Comparison of ENCODE assay signal across 9 cellular contexts in the genomic region with DNA sequence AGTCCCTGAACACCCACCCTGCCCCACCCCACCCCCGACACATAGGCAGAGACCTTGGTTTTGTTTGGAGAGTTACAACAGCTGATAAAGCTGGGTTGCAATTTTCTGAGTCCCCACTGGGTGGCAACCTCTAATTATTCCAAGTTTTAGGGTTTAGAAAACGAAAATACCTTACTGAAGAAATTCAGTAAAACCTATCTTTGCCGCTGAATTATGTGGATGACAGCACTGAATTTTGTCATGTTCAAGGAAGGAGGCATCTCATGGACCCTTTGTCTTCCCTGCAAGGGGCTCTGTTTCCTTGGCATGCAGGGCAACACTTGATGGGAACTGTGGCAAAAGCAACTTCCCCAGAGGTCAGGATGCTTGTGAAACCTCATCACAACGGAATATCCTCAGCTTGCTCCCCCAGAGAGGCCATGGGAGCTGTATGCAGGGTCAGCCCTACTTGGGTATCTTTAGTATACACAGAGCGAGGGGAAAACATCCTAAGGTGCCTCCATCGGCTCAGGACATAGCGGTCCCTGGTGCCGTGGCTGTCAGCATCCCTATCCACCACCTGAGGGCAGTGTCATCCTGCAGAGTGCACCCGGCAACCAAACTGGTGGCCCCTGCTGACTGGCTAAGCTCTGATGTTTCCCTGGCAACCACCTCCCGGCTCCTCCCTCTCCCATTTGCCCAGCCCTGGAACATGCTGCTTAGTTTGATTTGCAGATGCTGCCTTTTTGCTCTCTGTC.
DNase-seq lines count a peak whose midpoint lies in the region; ATAC-seq and TF ChIP-seq lines count a peak whose summit lies in the region.
"Had no signal": no experiment of that assay in that cellular context is flagged by ENCODE, and none has a peak within 500 bp of the region (broad histone marks: within the 10 kb centered on the region; RNA-seq: fewer than 3 reads in every experiment).

No MANE protein-coding gene starts in this region.

- H3K27ac ChIP-seq in right atrium auricular region = no peak overlapping the region
- H3K27ac ChIP-seq: skin epidermis had no signal

- H3K9me3 ChIP-seq in right atrium auricular region = peaks cover 0 to 8% of the 10 kb centered on the region in 2 donors

- DNase-seq in ELR (ENCODE audit: low read depth) (peak; percentile 95), HCEC 1CT (peak; percentile 94), NCI-H1105 treated with DMSO at 0.1 percent for 48 hours (lab: John Stamatoyannopoulos, UW) (peak; percentile 85), T-helper 2 cell (peak; percentile 56 to 85 (median 75)), anterior cingulate cortex (lab: John Stamatoyannopoulos, UW) (peak in 56 of 58 donors; percentile 26 to 96 (median 85)), right atrium auricular region (ENCODE audit: low spot score) (peak; percentile 97), retinal pigment epithelial cell (ENCODE audit: low read depth) (peak; percentile 79)

- H3K27me3 ChIP-seq in right atrium auricular region = no peaks in the 10 kb centered on the region

- TF ChIP-seq CTCF in right atrium auricular region (IDR thresholded peaks at IDR 0.05) (peak; percentile 70 to 91), retinal pigment epithelial cell (conservative IDR thresholded peaks at IDR 0.05; ENCODE audit: low read depth, low read length) (peak; percentile 97)

- no peaks in the 10 kb centered on the region for H3K4me1 ChIP-seq in right atrium auricular region

- H3K4me3 ChIP-seq in right atrium auricular region (no peak overlapping the region), retinal pigment epithelial cell (ENCODE audit: low read length) (no peak overlapping the region)
- H3K4me3 ChIP-seq: skin epidermis had no signal

- ATAC-seq in GM19455 (IDR thresholded peaks at IDR 0.05; ENCODE audit: unreplicated experiment) = no peak

- H3K36me3 ChIP-seq in right atrium auricular region = no peaks in the 10 kb centered on the region
